14 cellular contexts compared by ENCODE assay signal in genomic region chr2:190847504-190848201, GRCh38. TPM values are rescaled to one million over a fixed set of nuclear protein-coding genes. Genes with fewer than 3 reads are reported as not detected.
DNase-seq lines count a peak whose midpoint lies in the region; ATAC-seq, FAIRE-seq and TF ChIP-seq lines count a peak whose summit lies in the region.
"Had no signal": no experiment of that assay in that cellular context is flagged by ENCODE, and none has a peak within 500 bp of the region (broad histone marks: within the 10 kb centered on the region; RNA-seq: fewer than 3 reads in every experiment).

No MANE protein-coding gene starts in this region.

- BruUV-seq in endothelial cell of umbilical vein (replicated peaks; lab: Mats Ljungman, UMichigan) (no TSS peak), MCF 10A (replicated peaks; lab: Mats Ljungman, UMichigan) (no TSS peak)

- no peak overlapping the region for H2AFZ ChIP-seq in endothelial cell of umbilical vein (ENCODE audit: low read depth, low read length)
- H2AFZ ChIP-seq: GM23338 had no signal

- in situ Hi-C loops in G401 (cut with HindIII; ENCODE audit: low sequenced_read_pairs): no loop called here

- peak; percentile 77 for DNase-seq in G401 (ENCODE audit: low spot score)
- DNase-seq in RWPE1 (ENCODE audit: low spot score): no peak
- DNase-seq in endothelial cell of umbilical vein (ENCODE audit: low read depth, low spot score): peak; percentile 89
- no peak for DNase-seq in lower lobe of right lung
- DNase-seq in iPS-NIHi7 (ENCODE audit: extremely low spot score): no peak
- DNase-seq in activated CD4-positive, alpha-beta T cell treated with anti-CD3 and anti-CD28 coated beads for 4 hours: no peak
- no peak for DNase-seq in MCF 10A (ENCODE audit: unreplicated experiment)
- DNase-seq in middle frontal gyrus (ENCODE audit: extremely low spot score, low spot score): no peak
- DNase-seq: activated CD8-positive, alpha-beta T cell treated with anti-CD3 and anti-CD28 coated beads for 36 hours; body of pancreas; immature natural killer cell; ovary had no signal

- peak; percentile 37 for FAIRE-seq in endothelial cell of umbilical vein (lab: Jason Lieb, UNC)

- POLR2A ChIA-PET in RWPE1 (lab: Yijun Ruan, JAX; ENCODE audit: low non-redundant PET): no interaction called here
- POLR2A ChIA-PET in endothelial cell of umbilical vein (lab: Charles Lee): interaction anchor here (0.6 kb wide), 2 partner anchors 12 to 62 kb away, joined by 3 read pairs; no protein-coding TSS in a partner anchor
- POLR2A ChIA-PET in MCF 10A (lab: Yijun Ruan, JAX): interaction anchor here (0.7 to 0.9 kb wide), 2 partner anchors 28 to 33 kb away, joined by 3 to 4 read pairs; partner anchors contain the start of gene GLS

- no peak overlapping the region for H3K9ac ChIP-seq in endothelial cell of umbilical vein (replicated peaks; ENCODE audit: extremely low read depth, insufficient read depth, low read length)

- H3K4me3 Mint-ChIP-seq in MCF 10A (ENCODE audit: unreplicated experiment): no peak overlapping the region
- H3K4me3 Mint-ChIP-seq: activated CD8-positive, alpha-beta T cell treated with anti-CD3 and anti-CD28 coated beads for 36 hours; GM23338; immature natural killer cell had no signal

- H3K9me3 Mint-ChIP-seq in MCF 10A (ENCODE audit: unreplicated experiment): no peaks in the 10 kb centered on the region
- H3K9me3 Mint-ChIP-seq: activated CD8-positive, alpha-beta T cell treated with anti-CD3 and anti-CD28 coated beads for 36 hours; GM23338; immature natural killer cell had no signal

- H3K27me3 ChIP-seq in endothelial cell of umbilical vein (ENCODE audit: control insufficient read depth in 2 of 2, insufficient read depth in 2 of 2, low read length in 2 of 2) (no peaks in the 10 kb centered on the region), lower lobe of right lung (ENCODE audit: low read depth) (no peaks in the 10 kb centered on the region)
- H3K27me3 ChIP-seq: body of pancreas, ovary had no signal

- no peaks in the 10 kb centered on the region for H3K36me3 Mint-ChIP-seq in MCF 10A (ENCODE audit: insufficient read depth, unreplicated experiment)
- H3K36me3 Mint-ChIP-seq: immature natural killer cell had no signal

- H3K36me3 ChIP-seq in endothelial cell of umbilical vein (ENCODE audit: control insufficient read depth in 2 of 2, extremely low read depth in 1 of 2, insufficient read depth in 2 of 2, low read length in 2 of 2): no peaks in the 10 kb centered on the region
- H3K36me3 ChIP-seq in lower lobe of right lung: no peaks in the 10 kb centered on the region
- H3K36me3 ChIP-seq: ovary had no signal

- peak; percentile 16 to 75 for ATAC-seq in lower lobe of right lung
- ATAC-seq: activated CD8-positive, alpha-beta T cell treated with anti-CD3 and anti-CD28 coated beads for 36 hours; body of pancreas; GM23338; stimulated activated naive CD8-positive, alpha-beta T cell treated with anti-CD3 and anti-CD28 coated beads, Interleukin-15, Interleukin-2, amounts not matched to agents 100 U/mL and 50 U/mL, for 24 hours had no signal

- H3K27ac Mint-ChIP-seq in MCF 10A (ENCODE audit: low read depth, unreplicated experiment): no peak overlapping the region
- H3K27ac Mint-ChIP-seq: activated CD8-positive, alpha-beta T cell treated with anti-CD3 and anti-CD28 coated beads for 36 hours; GM23338; immature natural killer cell had no signal

- H3K4me2 ChIP-seq in endothelial cell of umbilical vein (ENCODE audit: insufficient read depth, low read length): peak overlapping the region; percentile 33
- H3K4me2 ChIP-seq: GM23338 had no signal

- no peaks in the 10 kb centered on the region for H3K79me2 ChIP-seq in endothelial cell of umbilical vein (ENCODE audit: control insufficient read depth, insufficient read depth, low read length)

- H3K4me3 ChIP-seq in endothelial cell of umbilical vein (replicated peaks in 1 of 3; ENCODE audit: insufficient read depth in 1 of 3, low read depth in 1 of 3, low read length in 3 of 3) (no peak overlapping the region), lower lobe of right lung (no peak overlapping the region)
- H3K4me3 ChIP-seq: body of pancreas, GM23338, ovary had no signal

- TF ChIP-seq POLR2A in endothelial cell of umbilical vein (IDR thresholded peaks at IDR 0.05; ENCODE audit: low read depth, low read length): no peak

- intact Hi-C loops in endothelial cell of umbilical vein (cut with micrococcal nuclease): loop anchor here (2.0 kb wide), 1 partner anchor 183 kb away; no protein-coding TSS in a partner anchor
- intact Hi-C loops in lower lobe of right lung (cut with DNase I): no loop called here
- intact Hi-C loops in MCF 10A (cut with micrococcal nuclease): no loop called here

- H3K4me1 ChIP-seq in endothelial cell of umbilical vein (ENCODE audit: control insufficient read depth, extremely low read depth, insufficient read depth, low read length) (peaks cover 8% of the 10 kb centered on the region), lower lobe of right lung (peaks cover 14% of the 10 kb centered on the region)

- H4K20me1 ChIP-seq in endothelial cell of umbilical vein (replicated peaks; ENCODE audit: control insufficient read depth, extremely low read depth, insufficient read depth, low read length): no peaks in the 10 kb centered on the region

- H3K9me3 ChIP-seq in endothelial cell of umbilical vein (replicated peaks; ENCODE audit: control insufficient read depth, insufficient read depth, low read length) (no peaks in the 10 kb centered on the region), lower lobe of right lung (no peaks in the 10 kb centered on the region)
- H3K9me3 ChIP-seq: body of pancreas, ovary had no signal

- peak overlapping the region; percentile 67 for H3K27ac ChIP-seq in RWPE1
- H3K27ac ChIP-seq in endothelial cell of umbilical vein (ENCODE audit: insufficient read depth, low read depth, low read length): no peak overlapping the region
- peak overlapping the region; percentile 28 for H3K27ac ChIP-seq in lower lobe of right lung
- H3K27ac ChIP-seq: body of pancreas, ovary had no signal

- no peaks in the 10 kb centered on the region for H3K27me3 Mint-ChIP-seq in MCF 10A (ENCODE audit: insufficient read depth, unreplicated experiment)
- H3K27me3 Mint-ChIP-seq: activated CD8-positive, alpha-beta T cell treated with anti-CD3 and anti-CD28 coated beads for 36 hours had no signal

- TF ChIP-seq CTCF in RWPE1 (conservative IDR thresholded peaks at IDR 0.05; ENCODE audit: low read depth) (no peak), endothelial cell of umbilical vein (IDR thresholded peaks at IDR 0.05; ENCODE audit: extremely low read depth in 1 of 2, insufficient read depth in 1 of 2, low read depth in 1 of 2, low read length in 2 of 2) (no peak), lower lobe of right lung (IDR thresholded peaks at IDR 0.05) (no peak), MCF 10A (IDR thresholded peaks at IDR 0.05; ENCODE audit: unreplicated experiment) (no peak)

- H3K9me1 ChIP-seq in endothelial cell of umbilical vein (replicated peaks; ENCODE audit: control insufficient read depth, extremely low read depth, insufficient read depth, low read length): no peaks in the 10 kb centered on the region

- dilution Hi-C loops in endothelial cell of umbilical vein (cut with MboI; ENCODE audit: extremely low pct_ligation_motif_present, low sequenced_read_pairs): no loop called here

- CTCF ChIA-PET in RWPE1 (lab: Yijun Ruan, JAX) (interaction anchor here (0.6 to 0.7 kb wide), 2 partner anchors 199 to 333 kb away, joined by 3 read pairs; partner anchors contain the start of gene NAB1), endothelial cell of umbilical vein (lab: Charles Lee) (interaction anchor here (0.7 to 1.3 kb wide), 7 partner anchors 9 to 71 kb away, joined by 3 to 12 read pairs (median 3); no protein-coding TSS in a partner anchor), MCF 10A (lab: Yijun Ruan, JAX) (no interaction called here)

- peaks cover 19% of the 10 kb centered on the region for H3K4me1 Mint-ChIP-seq in MCF 10A (ENCODE audit: insufficient read depth, unreplicated experiment)
- H3K4me1 Mint-ChIP-seq: GM23338, immature natural killer cell had no signal

TF ChIP-seq in endothelial cell of umbilical vein, 7 proteins besides CTCF, POLR2A, EP300 and RAD21:
- TF ChIP-seq POLR2AphosphoS5 (IDR thresholded peaks at IDR 0.05; ENCODE audit: insufficient read depth, low read depth, low read length) (no peak), MYC (IDR thresholded peaks at IDR 0.05; ENCODE audit: low read depth, low read length) (no peak), FOS (IDR thresholded peaks at IDR 0.05; ENCODE audit: borderline replicate concordance, insufficient read depth, low read length) (no peak), MAX (IDR thresholded peaks at IDR 0.05; ENCODE audit: insufficient read depth, insufficient read length) (no peak), GATA2 (IDR thresholded peaks at IDR 0.05; ENCODE audit: insufficient read depth, insufficient read length, low read depth, low read length) (no peak), EZH2 (IDR thresholded peaks at IDR 0.05; ENCODE audit: borderline replicate concordance, low read depth, low read length, severe bottlenecking) (no peak), JUN (IDR thresholded peaks at IDR 0.05; ENCODE audit: borderline replicate concordance, insufficient read depth, insufficient read length, low read depth) (no peak)

RNA-seq across cellular contexts. Expression of gene GLS, which starts 33.0 kb away (rescaled TPM):
- 33.1 and 36.6 TPM in 2 replicates for total RNA-seq in G401 (2014; rRNA removed; shearing (Covaris generic))
- 181 and 183 TPM in 2 replicates for total RNA-seq in endothelial cell of umbilical vein
- 36.1 and 49.0 TPM in 2 replicates for polyA plus RNA-seq in endothelial cell of umbilical vein
- polyA plus RNA-seq in endothelial cell of umbilical vein (2011; cell fraction: cytosol; rRNA removed): 24.0 and 30.2 TPM in 2 replicates
- 222 and 298 TPM in 2 replicates for polyA plus RNA-seq in endothelial cell of umbilical vein (2011; cell fraction: nucleus; rRNA removed)
- polyA plus RNA-seq in endothelial cell of umbilical vein (2012): 138 and 142 TPM in 2 replicates
- 351 and 395 TPM in 2 replicates for polyA minus RNA-seq in endothelial cell of umbilical vein
- 22.2 TPM for polyA minus RNA-seq in endothelial cell of umbilical vein (2011; cell fraction: cytosol; rRNA and poly(A)+ RNA removed)
- 496 and 601 TPM in 2 replicates for polyA minus RNA-seq in endothelial cell of umbilical vein (2011; cell fraction: nucleus; rRNA and poly(A)+ RNA removed)
- 180 TPM for total RNA-seq in lower lobe of right lung
- total RNA-seq in MCF 10A (2022): 107 and 121 TPM in 2 replicates

Comparison
In these comparisons a context has a peak if more than half of its experiments do, and no peak if none do; other contexts are left out.
1. DNase-seq: peak in G401 (single experiment) and endothelial cell of umbilical vein (single experiment); none in RWPE1 (single experiment), lower lobe of right lung (single experiment), iPS-NIHi7 (single experiment), activated CD4-positive, alpha-beta T cell treated with anti-CD3 and anti-CD28 coated beads for 4 hours (0 of 2), MCF 10A (single experiment) and middle frontal gyrus (single experiment).